1 cellular context compared by ENCODE assay signal in genomic region chr12:4721587-4721986, GRCh38. TPM values are rescaled to one million over a fixed set of nuclear protein-coding genes. Genes with fewer than 3 reads are reported as not detected.
"Had no signal": no experiment of that assay in that cellular context is flagged by ENCODE, and none has a peak within 500 bp of the region (broad histone marks: within the 10 kb centered on the region; RNA-seq: fewer than 3 reads in every experiment).

No MANE protein-coding gene starts in this region.

RNA-seq across cellular contexts. Expression of gene GALNT8, which starts 1.4 kb away (rescaled TPM):
- total RNA-seq: left lobe of liver had no signal
